In genomic region chr3:54717506-54717905, GRCh38 we compare ENCODE assay signal across 18 cellular contexts.
"Had no signal": no experiment of that assay in that cellular context is flagged by ENCODE, and none has a peak within 500 bp of the region (broad histone marks: within the 10 kb centered on the region; RNA-seq: fewer than 3 reads in every experiment).

No MANE protein-coding gene starts in this region.

- ATAC-seq: mucosa of descending colon; naive thymus-derived CD8-positive, alpha-beta T cell; stimulated activated naive B cell treated with anti-CD40 and anti-IgM and Interleukin-4, amounts not matched to agents 10 μg/mL and 1 μg/mL and 100 μg/mL, for 72 hours; stimulated activated naive CD8-positive, alpha-beta T cell treated with anti-CD3 and anti-CD28 coated beads, Interleukin-15, amount 100 ng/mL, for 72 hours had no signal

- H3K36me3 ChIP-seq: heart left ventricle, sigmoid colon, tibial nerve, uterus had no signal

- H3K27me3 ChIP-seq: heart left ventricle, sigmoid colon, testis, tibial nerve, uterus had no signal

- H3K4me3 ChIP-seq: heart left ventricle, mucosa of descending colon, sigmoid colon, skin epidermis, testis, tibial nerve, uterus had no signal

- FAIRE-seq: colon had no signal

- H3K27ac ChIP-seq: heart left ventricle, sigmoid colon, skin epidermis, testis, tibial nerve, uterus had no signal

- H3K9me3 ChIP-seq: heart left ventricle, mucosa of descending colon, sigmoid colon, testis, tibial nerve, uterus had no signal

- H3K4me1 ChIP-seq: sigmoid colon, uterus had no signal

- DNase-seq: dermis blood vessel endothelial cell; foreskin melanocyte; heart left ventricle; hippocampal formation; kidney glomerular epithelial cell; mucosa of descending colon; naive thymus-derived CD8-positive, alpha-beta T cell; posterior cingulate gyrus; sigmoid colon; stimulated activated CD4-positive, alpha-beta T cell treated with anti-CD3 and anti-CD28 coated beads, Interleukin-2, amount 100 ng/mL, for 24 hours; stimulated activated CD4-positive, alpha-beta T cell treated with anti-CD3 and anti-CD28 coated beads, Interleukin-4, amount 100 ng/mL, for 4 hours; stimulated activated naive B cell treated with anti-CD40 and anti-IgM and Interleukin-4, amounts not matched to agents 10 μg/mL and 1 μg/mL and 100 μg/mL, for 72 hours; stimulated activated naive CD8-positive, alpha-beta T cell treated with anti-CD3 and anti-CD28 coated beads, Interleukin-15, amount 100 ng/mL, for 72 hours; testis; uterus had no signal
